Comparison of ENCODE assay signal across 8 cellular contexts in genomic region chr11:36292311-36292722, GRCh38. TPM values are rescaled to one million over a fixed set of nuclear protein-coding genes. Genes with fewer than 3 reads are reported as not detected.
A peak's percentile ranks its signal among the peaks of the same experiment; 100 is the strongest.
DNase-seq lines count a peak whose midpoint lies in the region; ATAC-seq and TF ChIP-seq lines count a peak whose summit lies in the region.

No MANE protein-coding gene starts in this region.

- TF ChIP-seq EP300 in stomach (IDR thresholded peaks at IDR 0.05) = no peak

- H3K9me3 ChIP-seq in prostate gland (no peaks in the 10 kb centered on the region), stomach (no peaks in the 10 kb centered on the region)

- H3K27me3 ChIP-seq in prostate gland (replicated peaks; ENCODE audit: insufficient read depth) = no peaks in the 10 kb centered on the region
- H3K27me3 ChIP-seq in stomach = no peaks in the 10 kb centered on the region

- TF ChIP-seq CTCF in CD14-positive monocyte (IDR thresholded peaks at IDR 0.05) = peak; percentile 82
- peak in 3 of 4 experiments; percentile 38 to 52 (median 51) for TF ChIP-seq CTCF in prostate gland (IDR thresholded peaks at IDR 0.05)
- TF ChIP-seq CTCF in stomach (IDR thresholded peaks at IDR 0.05) = peak in 3 of 7 experiments; percentile 37 to 54 (median 38)

- no peaks in the 10 kb centered on the region for H3K9me3 Mint-ChIP-seq in CD14-positive monocyte
- no peaks in the 10 kb centered on the region for H3K9me3 Mint-ChIP-seq in T-helper 2 cell treated with Interferon-gamma antibody and Interleukin-4, amounts not matched to agents 5 μg/mL and 100 μg/mL, for 36 hours

- H3K36me3 ChIP-seq in prostate gland (no peaks in the 10 kb centered on the region), stomach (no peaks in the 10 kb centered on the region)

- WGBS in prostate gland = 28% methylated on average over 4 of the region's 4 CpGs
- WGBS in stomach, 5 donors = 14 to 30% (median 19%) methylated on average over 4 of the region's 4 CpGs

- H3K4me1 Mint-ChIP-seq in CD14-positive monocyte = peaks cover 31% of the 10 kb centered on the region
- H3K4me1 Mint-ChIP-seq in T-helper 2 cell treated with Interferon-gamma antibody and Interleukin-4, amounts not matched to agents 5 μg/mL and 100 μg/mL, for 36 hours (ENCODE audit: low read depth) = peaks cover 16% of the 10 kb centered on the region

- H3K4me3 ChIP-seq in Jurkat, Clone E6-1 (ENCODE audit: low read length) = no peak overlapping the region
- no peak overlapping the region for H3K4me3 ChIP-seq in prostate gland
- no peak overlapping the region for H3K4me3 ChIP-seq in stomach

- TF ChIP-seq POLR2A in prostate gland (IDR thresholded peaks at IDR 0.05) (no peak), stomach (IDR thresholded peaks at IDR 0.05) (no peak)

- intact Hi-C loops in CD14-positive monocyte (cut with micrococcal nuclease) (loop anchor here (2.0 to 10.0 kb wide), 5 partner anchors 72 to 220 kb away; partner anchors contain the start of gene TRAF6 (in 1 of the 2)), prostate gland (cut with DNase I) (no loop called here), stomach (cut with DNase I; ENCODE audit: low total_unique reads) (no loop called here)

- peak; percentile 37 for ATAC-seq in GM18502 (IDR thresholded peaks at IDR 0.05; ENCODE audit: poor library complexity, unreplicated experiment)

- no peaks in the 10 kb centered on the region for H3K36me3 Mint-ChIP-seq in CD14-positive monocyte
- no peaks in the 10 kb centered on the region for H3K36me3 Mint-ChIP-seq in T-helper 2 cell treated with Interferon-gamma antibody and Interleukin-4, amounts not matched to agents 5 μg/mL and 100 μg/mL, for 36 hours (ENCODE audit: low read depth)

- H3K4me3 Mint-ChIP-seq in CD14-positive monocyte = no peak overlapping the region
- no peak overlapping the region for H3K4me3 Mint-ChIP-seq in T-helper 2 cell treated with Interferon-gamma antibody and Interleukin-4, amounts not matched to agents 5 μg/mL and 100 μg/mL, for 36 hours

- H3K4me1 ChIP-seq in prostate gland (replicated peaks) (no peaks in the 10 kb centered on the region), stomach (peaks cover 9 to 23% (median 19%) of the 10 kb centered on the region in 4 donors)

- peak overlapping the region in 2 of 7 donors; percentile 48 to 52 for H3K27ac Mint-ChIP-seq in CD14-positive monocyte
- H3K27ac Mint-ChIP-seq in T-helper 2 cell treated with Interferon-gamma antibody and Interleukin-4, amounts not matched to agents 5 μg/mL and 100 μg/mL, for 36 hours = no peak overlapping the region

- no peak for DNase-seq in CD14-positive monocyte (ENCODE audit: low spot score)
- peak; percentile 64 for DNase-seq in Jurkat, Clone E6-1 (ENCODE audit: low read depth, low spot score)
- peak; percentile 61 for DNase-seq in SKM-1 (lab: John Stamatoyannopoulos, UW; ENCODE audit: unreplicated experiment)
- DNase-seq in fibroblast of gingiva (ENCODE audit: low read depth) = peak; percentile 46
- DNase-seq in prostate gland (ENCODE audit: low spot score) = no peak
- no peak for DNase-seq in T-helper 2 cell treated with Interferon-gamma antibody and Interleukin-4, amounts not matched to agents 5 μg/mL and 100 μg/mL, for 36 hours (ENCODE audit: low spot score)
- DNase-seq in stomach = no peak

- peaks cover 0 to 1% (median 0%) of the 10 kb centered on the region in 3 donors for H3K27me3 Mint-ChIP-seq in CD14-positive monocyte (ENCODE audit: low read depth in 3 of 3)
- peaks cover 6% of the 10 kb centered on the region for H3K27me3 Mint-ChIP-seq in T-helper 2 cell treated with Interferon-gamma antibody and Interleukin-4, amounts not matched to agents 5 μg/mL and 100 μg/mL, for 36 hours (ENCODE audit: low read depth)

- H3K27ac ChIP-seq in prostate gland (no peak overlapping the region), stomach (no peak overlapping the region)

RNA-seq across cellular contexts. Expression of gene COMMD9, which starts 3.1 kb away (rescaled TPM):
- polyA plus RNA-seq in CD14-positive monocyte = 100 to 1,000 TPM; 235 to 238 TPM
- polyA plus RNA-seq in Jurkat, Clone E6-1 (2012; ENCODE audit: insufficient read depth, insufficient read length) = 61.2 TPM
- total RNA-seq in prostate gland = 10 to 100 TPM; 34.3 to 40.4 TPM
- total RNA-seq in stomach = 10 to 100 TPM in 4 of 5 donors, 1 to 10 TPM in 1; 2.9 to 53.8 (median 34.4) TPM
- polyA plus RNA-seq in stomach = 10 to 100 TPM; 25.7 to 34.2 (median 28.3) TPM

RNA-seq across cellular contexts. Expression of gene PRR5L, which starts 3.8 kb away (rescaled TPM):
- polyA plus RNA-seq in CD14-positive monocyte = 1 to 10 TPM; 3.5 to 7.4 TPM
- polyA plus RNA-seq in Jurkat, Clone E6-1 (2012; ENCODE audit: insufficient read depth, insufficient read length) = not detected
- 10 to 100 TPM in 1 of 2 donors, 1 to 10 TPM in 1; 4.0 to 10.1 TPM for total RNA-seq in prostate gland
- 100 to 1,000 TPM in 1 of 5 donors, 10 to 100 TPM in 1, 1 to 10 TPM in 2, not detected in 1; 2.2 to 274 (median 50.9) TPM for total RNA-seq in stomach
- polyA plus RNA-seq in stomach = 1 to 10 TPM; 1.4 to 2.4 (median 1.6) TPM

Comparison
In these comparisons a context has a peak if more than half of its experiments do, and no peak if none do; other contexts are left out.
1. DNase-seq: peak in Jurkat, Clone E6-1 (single experiment), SKM-1 (single experiment) and fibroblast of gingiva (single experiment); none in CD14-positive monocyte (single experiment), prostate gland (single experiment), T-helper 2 cell treated with Interferon-gamma antibody and Interleukin-4, amounts not matched to agents 5 μg/mL and 100 μg/mL, for 36 hours (single experiment) and stomach (single experiment).
2. intact Hi-C loops: an anchor here in CD14-positive monocyte (2.0 to 10.0 kb wide); none called in prostate gland and stomach.